8 cellular contexts compared by ENCODE assay signal in the genomic region with DNA sequence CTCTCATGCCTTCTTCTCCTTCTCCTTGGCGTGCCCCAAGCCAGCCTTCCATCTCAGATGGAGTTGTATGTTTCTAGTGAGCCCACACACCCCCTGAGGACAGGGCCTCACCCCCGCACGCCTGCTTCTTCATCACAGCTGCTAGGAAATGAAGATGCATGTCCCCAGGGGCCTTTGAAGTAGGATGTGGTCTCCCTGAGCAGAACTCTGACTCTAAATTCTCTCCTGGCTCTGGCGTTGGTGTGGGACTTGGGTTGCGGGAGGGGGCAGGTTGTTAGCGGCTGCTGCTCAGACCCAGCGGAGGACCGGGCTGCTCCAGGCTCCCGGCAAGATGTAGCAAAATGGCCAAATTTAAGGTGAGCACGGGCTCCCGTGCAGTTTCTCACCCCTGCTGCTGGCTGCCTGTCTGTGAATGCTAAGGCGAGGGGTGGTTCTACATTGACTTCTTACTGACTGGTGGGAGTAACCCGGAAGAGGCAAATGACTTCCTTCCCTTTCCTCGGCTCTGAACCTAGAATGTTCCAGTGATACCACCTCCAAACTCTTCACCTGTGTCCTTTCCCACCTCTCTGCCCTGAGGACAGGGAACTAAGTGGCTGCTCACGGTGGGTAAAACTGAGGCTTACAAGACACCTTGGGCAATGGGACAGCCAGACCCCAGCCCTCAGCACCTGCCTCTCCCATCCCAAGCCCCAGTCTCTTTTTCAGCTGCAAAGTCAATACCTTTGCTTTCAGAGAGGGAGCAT. TPM values are rescaled to one million over a fixed set of nuclear protein-coding genes. Genes with fewer than 3 reads are reported as not detected.
A peak's percentile ranks its signal among the peaks of the same experiment; 100 is the strongest.
DNase-seq lines count a peak whose midpoint lies in the region; ATAC-seq and TF ChIP-seq lines count a peak whose summit lies in the region.

No MANE protein-coding gene starts in this region.

- H3K9me3 ChIP-seq in Loucy (ENCODE audit: insufficient read depth, low read depth, low read length) (no peaks in the 10 kb centered on the region), gastrocnemius medialis (no peaks in the 10 kb centered on the region)

- H3K27ac ChIP-seq in gastrocnemius medialis: peak overlapping the region in 3 of 4 donors; percentile 32 to 64 (median 62)

- no peaks in the 10 kb centered on the region for H3K27me3 ChIP-seq in Loucy (ENCODE audit: insufficient read depth, low read length, poor library complexity, severe bottlenecking)
- no peaks in the 10 kb centered on the region for H3K27me3 ChIP-seq in gastrocnemius medialis

- H3K36me3 ChIP-seq in Loucy (ENCODE audit: insufficient read depth, low read length) (no peaks in the 10 kb centered on the region), gastrocnemius medialis (no peaks in the 10 kb centered on the region)

- peak overlapping the region; percentile 67 for H3K4me3 ChIP-seq in Loucy (ENCODE audit: low read length, poor library complexity, severe bottlenecking)
- no peak overlapping the region for H3K4me3 ChIP-seq in gastrocnemius medialis

- peak overlapping the region; percentile 62; the same call in 1 of the 2 replicates for H2AFZ ChIP-seq in Loucy (ENCODE audit: low read length)

- H3F3A ChIP-seq in Loucy (ENCODE audit: low read depth): no peaks in the 10 kb centered on the region

- DNase-seq in brain pericyte (ENCODE audit: low read depth, low spot score) (peak; percentile 44), gastrocnemius medialis (no peak), foreskin melanocyte (no peak), islet precursor cell (no peak)

- in situ Hi-C loops in gastrocnemius medialis (cut with MboI; ENCODE audit: low sequenced_read_pairs in 4 of 4): no loop called here

- intact Hi-C loops in gastrocnemius medialis (cut with DNase I; ENCODE audit: low total_unique reads): no loop called here

- no peaks in the 10 kb centered on the region for H4K20me1 ChIP-seq in Loucy (ENCODE audit: insufficient read depth, low read length, poor library complexity, severe bottlenecking)

- H3K9ac ChIP-seq in Loucy (ENCODE audit: low read depth, low read length, poor library complexity, severe bottlenecking): peak overlapping the region; percentile 60

- no peak for TF ChIP-seq CTCF in Loucy (conservative IDR thresholded peaks at IDR 0.05; ENCODE audit: low read length)
- TF ChIP-seq CTCF in gastrocnemius medialis (IDR thresholded peaks at IDR 0.05 in 4 of 5, conservative IDR thresholded peaks at IDR 0.05 in 1 of 5): no peak

- H3K9me2 ChIP-seq in Loucy (replicated peaks; ENCODE audit: low read depth, low read length): no peaks in the 10 kb centered on the region

- ATAC-seq in GM18868 (IDR thresholded peaks at IDR 0.05; ENCODE audit: unreplicated experiment): peak; percentile 83
- peak in 1 of 2 donors; percentile 11 for ATAC-seq in gastrocnemius medialis
- ATAC-seq in HG02870 (IDR thresholded peaks at IDR 0.05; ENCODE audit: unreplicated experiment): no peak
- no peak for ATAC-seq in GM19324 (IDR thresholded peaks at IDR 0.05; ENCODE audit: low FRiP score, unreplicated experiment)

- peak overlapping the region; percentile 83 for H3K4me2 ChIP-seq in Loucy (ENCODE audit: low read depth, low read length, poor library complexity, severe bottlenecking)

- H3K4me1 ChIP-seq in Loucy (ENCODE audit: insufficient read depth, low read length, poor library complexity, severe bottlenecking) (peaks cover 47% of the 10 kb centered on the region), gastrocnemius medialis (peaks cover 28 to 29% of the 10 kb centered on the region in 2 donors)

- TF ChIP-seq POLR2A in gastrocnemius medialis (IDR thresholded peaks at IDR 0.05): no peak

- H3K79me2 ChIP-seq in Loucy (ENCODE audit: insufficient read depth, low read length): peaks cover 78% of the 10 kb centered on the region

RNA-seq across cellular contexts. Expression of a gene that starts 8.8 kb away (rescaled TPM):
- 10 to 100 TPM in 1 of 4 donors, 1 to 10 TPM in 3; 3.9 to 17.0 (median 7.0) TPM for total RNA-seq in gastrocnemius medialis
